8 cellular contexts compared by ENCODE assay signal in the genomic region with DNA sequence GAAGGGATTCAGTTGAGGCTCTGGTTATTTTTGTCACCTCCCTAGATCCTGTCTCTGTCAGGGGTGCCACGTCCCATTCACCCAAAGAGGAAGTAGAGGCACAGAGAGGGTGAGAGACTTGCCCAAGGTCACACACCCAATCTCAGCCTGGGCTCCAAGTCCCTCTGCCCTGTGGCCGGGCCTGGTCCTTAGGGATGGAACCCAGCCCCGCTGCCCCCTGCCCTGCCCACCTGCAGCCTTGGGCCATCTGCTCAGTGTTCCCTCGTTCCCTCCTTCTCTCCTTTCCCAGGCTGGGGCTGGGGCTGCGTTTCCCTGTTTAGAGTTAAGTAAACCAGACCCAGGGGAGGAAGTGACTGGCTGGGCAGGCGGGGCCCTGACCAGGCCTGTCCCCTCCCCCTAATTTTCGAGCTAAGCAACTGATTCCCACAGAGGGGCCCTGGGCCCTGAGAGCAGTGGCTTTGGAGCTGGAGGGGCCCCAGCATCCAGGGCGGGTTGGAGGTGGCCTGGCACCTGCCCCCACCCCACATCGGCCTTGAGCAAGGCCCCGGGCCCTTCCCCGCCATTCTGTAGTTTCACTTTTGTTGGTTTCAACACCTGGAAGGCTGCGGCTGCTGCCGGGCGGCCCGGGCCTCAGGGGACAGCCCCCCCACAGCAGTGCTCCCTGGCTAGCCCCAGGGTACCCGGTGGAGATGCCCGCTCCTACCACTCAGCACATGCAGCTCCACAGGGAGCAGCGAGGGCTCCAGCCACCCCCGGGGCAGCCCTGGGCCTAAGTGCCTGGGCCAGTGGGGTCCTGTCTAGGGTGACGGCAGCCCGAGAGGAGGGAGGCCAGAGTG. TPM values are rescaled to one million over a fixed set of nuclear protein-coding genes. Genes with fewer than 3 reads are reported as not detected.
DNase-seq lines count a peak whose midpoint lies in the region; ATAC-seq and TF ChIP-seq lines count a peak whose summit lies in the region.

No MANE protein-coding gene starts in this region.

- TF ChIP-seq POLR2A in thyroid gland (IDR thresholded peaks at IDR 0.05), result peak in 1 of 2 donors; percentile 38

- peak overlapping the region; percentile 92 for H3K4me3 ChIP-seq in effector memory CD4-positive, alpha-beta T cell (ENCODE audit: insufficient read depth, low read depth, low read length, poor library complexity, severe bottlenecking)
- H3K4me3 ChIP-seq in thyroid gland (replicated peaks in 1 of 3), result peak overlapping the region in 1 of 3 donors; percentile 48

- BruUV-seq in Calu3 (replicated peaks; lab: Mats Ljungman, UMichigan), result no TSS peak

- H3K4me1 Mint-ChIP-seq in Calu3 (ENCODE audit: low read depth, unreplicated experiment) (peaks cover 10% of the 10 kb centered on the region), mesothelial cell of epicardium (peaks cover 8% of the 10 kb centered on the region)
- H3K4me1 Mint-ChIP-seq in activated CD4-positive, alpha-beta T cell treated with anti-CD3 and anti-CD28 coated beads for 36 hours, result peaks cover 18% of the 10 kb centered on the region

- peaks cover 33% of the 10 kb centered on the region for H3K36me3 ChIP-seq in effector memory CD4-positive, alpha-beta T cell (ENCODE audit: control insufficient read depth, insufficient read depth, low read length)
- peaks cover 12 to 14% of the 10 kb centered on the region in 2 donors for H3K36me3 ChIP-seq in thyroid gland

- POLR2A ChIA-PET in activated CD4-positive, alpha-beta T cell treated with anti-CD3 and anti-CD28 coated beads for 36 hours (lab: Charles Lee), result interaction anchor here (0.8 kb wide), 1 partner anchor 76 kb away, joined by 3 read pairs; no protein-coding TSS in a partner anchor

- H3K4me1 ChIP-seq in effector memory CD4-positive, alpha-beta T cell (ENCODE audit: control insufficient read depth, insufficient read depth, low read length, poor library complexity, severe bottlenecking), result peaks cover 36% of the 10 kb centered on the region
- peaks cover 35 to 42% of the 10 kb centered on the region in 2 donors for H3K4me1 ChIP-seq in thyroid gland

- H3K9me3 ChIP-seq in effector memory CD4-positive, alpha-beta T cell (ENCODE audit: control insufficient read depth, low read length), result no peaks in the 10 kb centered on the region
- H3K9me3 ChIP-seq in thyroid gland, result no peaks in the 10 kb centered on the region

- peaks cover 42% of the 10 kb centered on the region for H3K36me3 Mint-ChIP-seq in Calu3 (ENCODE audit: insufficient read depth, unreplicated experiment)
- H3K36me3 Mint-ChIP-seq in activated CD4-positive, alpha-beta T cell treated with anti-CD3 and anti-CD28 coated beads for 36 hours (ENCODE audit: low read depth), result peaks cover 13% of the 10 kb centered on the region
- H3K36me3 Mint-ChIP-seq in mesothelial cell of epicardium, result no peaks in the 10 kb centered on the region

- H3K9me3 Mint-ChIP-seq in Calu3 (ENCODE audit: low read depth, unreplicated experiment) (no peaks in the 10 kb centered on the region), mesothelial cell of epicardium (no peaks in the 10 kb centered on the region)
- H3K9me3 Mint-ChIP-seq in activated CD4-positive, alpha-beta T cell treated with anti-CD3 and anti-CD28 coated beads for 36 hours (ENCODE audit: low read depth), result no peaks in the 10 kb centered on the region

- intact Hi-C loops in Calu3 (cut with micrococcal nuclease; ENCODE audit: unreplicated experiment) (no loop called here), thyroid gland (cut with DNase I) (loop anchor here (5.0 kb wide), 1 partner anchor 82 kb away; a partner anchor contains a TSS)
- intact Hi-C loops in activated CD4-positive, alpha-beta T cell treated with anti-CD3 and anti-CD28 coated beads for 36 hours (cut with DNase I, micrococcal nuclease), result loop anchor here (1.0 to 2.0 kb wide), 2 partner anchors 10 to 80 kb away; a partner anchor contains a TSS

- ATAC-seq in GM21515 (IDR thresholded peaks at IDR 0.05; ENCODE audit: unreplicated experiment) (peak; percentile 46), HG03469 (IDR thresholded peaks at IDR 0.05; ENCODE audit: unreplicated experiment) (no peak)
- ATAC-seq in activated CD4-positive, alpha-beta T cell treated with anti-CD3 and anti-CD28 coated beads for 36 hours, result peak; percentile 62

- H3K27ac ChIP-seq in effector memory CD4-positive, alpha-beta T cell (ENCODE audit: insufficient read depth, low read length, poor library complexity, severe bottlenecking), result peak overlapping the region; percentile 84
- H3K27ac ChIP-seq in thyroid gland, result peak overlapping the region; percentile 88 to 94 (median 91)

- H3K27me3 Mint-ChIP-seq in Calu3 (ENCODE audit: unreplicated experiment), result no peaks in the 10 kb centered on the region
- no peaks in the 10 kb centered on the region for H3K27me3 Mint-ChIP-seq in activated CD4-positive, alpha-beta T cell treated with anti-CD3 and anti-CD28 coated beads for 36 hours
- no peaks in the 10 kb centered on the region for H3K27me3 Mint-ChIP-seq in mesothelial cell of epicardium (ENCODE audit: low read depth)

- TF ChIP-seq CTCF in Calu3 (IDR thresholded peaks at IDR 0.05; ENCODE audit: unreplicated experiment) (no peak), mesothelial cell of epicardium (IDR thresholded peaks at IDR 0.05; ENCODE audit: unreplicated experiment) (no peak), thyroid gland (IDR thresholded peaks at IDR 0.05) (no peak)

- no peak for DNase-seq in Calu3
- peak; percentile 71 for DNase-seq in MV-4-11 (lab: John Stamatoyannopoulos, UW)
- peak; percentile 78 for DNase-seq in activated CD4-positive, alpha-beta T cell treated with anti-CD3 and anti-CD28 coated beads for 36 hours
- peak in 1 of 3 donors; percentile 14 for DNase-seq in effector memory CD4-positive, alpha-beta T cell
- DNase-seq in mesothelial cell of epicardium (ENCODE audit: low spot score in 2 of 2, unreplicated experiment in 2 of 2), result no peak
- DNase-seq in thyroid gland, result peak; percentile 71 to 76

- 25 to 67% methylated on average over 1 to 20 of the region's 21 CpGs for WGBS in thyroid gland, 2 donors

- H3K4me3 Mint-ChIP-seq in Calu3 (ENCODE audit: low read depth, unreplicated experiment) (peak overlapping the region; percentile 50), mesothelial cell of epicardium (peak overlapping the region; percentile 57)
- H3K4me3 Mint-ChIP-seq in activated CD4-positive, alpha-beta T cell treated with anti-CD3 and anti-CD28 coated beads for 36 hours, result peak overlapping the region; percentile 88

- CTCF ChIA-PET in Calu3 (lab: Charles Lee), result interaction anchor here (0.7 kb wide), 1 partner anchor 85 kb away, joined by 4 read pairs; no protein-coding TSS in a partner anchor
- CTCF ChIA-PET in activated CD4-positive, alpha-beta T cell treated with anti-CD3 and anti-CD28 coated beads for 36 hours (lab: Charles Lee), result interaction anchor here (0.6 kb wide), 1 partner anchor 71 kb away, joined by 3 read pairs; no protein-coding TSS in a partner anchor

- no peak overlapping the region for H3K27ac Mint-ChIP-seq in Calu3 (ENCODE audit: unreplicated experiment)
- peak overlapping the region; percentile 90 for H3K27ac Mint-ChIP-seq in activated CD4-positive, alpha-beta T cell treated with anti-CD3 and anti-CD28 coated beads for 36 hours
- H3K27ac Mint-ChIP-seq in mesothelial cell of epicardium, result peak overlapping the region; percentile 91

- no peaks in the 10 kb centered on the region for H3K27me3 ChIP-seq in effector memory CD4-positive, alpha-beta T cell (replicated peaks; ENCODE audit: control insufficient read depth, insufficient read depth, low read length, poor library complexity, severe bottlenecking)
- no peaks in the 10 kb centered on the region for H3K27me3 ChIP-seq in thyroid gland

RNA-seq across cellular contexts. Expression of a gene that starts 1.5 kb away (rescaled TPM):
- total RNA-seq in Calu3 (2022) (42.1 and 49.7 TPM in 2 replicates), mesothelial cell of epicardium (60.0 to 63.4 TPM (median 60.5 TPM) in 3 replicates), thyroid gland (100 to 1,000 TPM in 3 of 4 donors, 10 to 100 TPM in 1; 74.8 to 141 (median 121) TPM)
- 100 to 1,000 TPM; 117 to 151 TPM for total RNA-seq in activated CD4-positive, alpha-beta T cell treated with anti-CD3 and anti-CD28 coated beads for 36 hours

RNA-seq across cellular contexts. Expression of a gene that starts 9.9 kb away (rescaled TPM):
- total RNA-seq in Calu3 (2022), result 163 and 166 TPM in 2 replicates
- 100 to 1,000 TPM; 108 to 113 TPM for total RNA-seq in activated CD4-positive, alpha-beta T cell treated with anti-CD3 and anti-CD28 coated beads for 36 hours
- 125 to 140 TPM (median 132 TPM) in 3 replicates for total RNA-seq in mesothelial cell of epicardium
- 100 to 1,000 TPM; 222 to 310 (median 254) TPM for total RNA-seq in thyroid gland

RNA-seq across cellular contexts. Expression of a gene that starts 30.2 kb away (rescaled TPM):
- total RNA-seq in Calu3 (2022) (41.6 and 68.2 TPM in 2 replicates), mesothelial cell of epicardium (1.4 to 1.8 TPM (median 1.7 TPM) in 3 replicates), thyroid gland (1 to 10 TPM; 3.0 to 6.6 (median 3.5) TPM)
- total RNA-seq in activated CD4-positive, alpha-beta T cell treated with anti-CD3 and anti-CD28 coated beads for 36 hours, result not detected

RNA-seq across cellular contexts. Expression of a gene that starts 36.4 kb away (rescaled TPM):
- total RNA-seq in Calu3 (2022), result 71.2 and 92.6 TPM in 2 replicates
- total RNA-seq in activated CD4-positive, alpha-beta T cell treated with anti-CD3 and anti-CD28 coated beads for 36 hours, result 10 to 100 TPM; 16.3 to 16.7 TPM
- total RNA-seq in mesothelial cell of epicardium, result 19.0 to 23.7 TPM (median 20.4 TPM) in 3 replicates
- 10 to 100 TPM; 25.7 to 49.2 (median 36.3) TPM for total RNA-seq in thyroid gland

Comparison
In these comparisons a context has a peak if more than half of its experiments do, and no peak if none do; other contexts are left out.
1. DNase-seq: peak in MV-4-11 (single experiment), activated CD4-positive, alpha-beta T cell treated with anti-CD3 and anti-CD28 coated beads for 36 hours (single experiment) and thyroid gland (2 of 2); none in Calu3 (single experiment) and mesothelial cell of epicardium (0 of 2).
2. Peak in every context shown above with its lines, with median percentiles within 50 percentile points of each other: H3K4me3 Mint-ChIP-seq.